In genomic region chr2:118061135-118061955, GRCh38 we compare ENCODE assay signal across 8 cellular contexts. TPM values are rescaled to one million over a fixed set of nuclear protein-coding genes. Genes with fewer than 3 reads are reported as not detected.
DNase-seq lines count a peak whose midpoint lies in the region; ATAC-seq, FAIRE-seq and TF ChIP-seq lines count a peak whose summit lies in the region.

No MANE protein-coding gene starts in this region.

- TF ChIP-seq CTCF in OCI-LY7 (conservative IDR thresholded peaks at IDR 0.05; ENCODE audit: low read length) (peak; percentile 92), fibroblast of the aortic adventitia (IDR thresholded peaks at IDR 0.05; ENCODE audit: insufficient read depth, low read length) (peak; percentile 56), smooth muscle cell (IDR thresholded peaks at IDR 0.05; ENCODE audit: borderline replicate concordance, insufficient read depth, poor library complexity, severe bottlenecking) (peak; percentile 58), kidney (IDR thresholded peaks at IDR 0.05; ENCODE audit: borderline replicate concordance, extremely low read depth, insufficient read depth) (no peak)

- no peaks in the 10 kb centered on the region for H3K27me3 ChIP-seq in smooth muscle cell (ENCODE audit: low read depth)

- H4K20me1 ChIP-seq in OCI-LY7 (ENCODE audit: insufficient read depth, low read length) (no peaks in the 10 kb centered on the region), smooth muscle cell (ENCODE audit: low read depth) (no peaks in the 10 kb centered on the region)

- peaks cover 19% of the 10 kb centered on the region for H3F3A ChIP-seq in smooth muscle cell (ENCODE audit: low read depth)

- no peak for FAIRE-seq in kidney (lab: Jason Lieb, UNC)

- H3K36me3 ChIP-seq in OCI-LY7 (ENCODE audit: insufficient read depth, low read length) (no peaks in the 10 kb centered on the region), smooth muscle cell (ENCODE audit: low read depth) (no peaks in the 10 kb centered on the region), kidney (ENCODE audit: control insufficient read depth in 1 of 2, insufficient read depth in 2 of 2, low read length in 2 of 2) (no peaks in the 10 kb centered on the region)

- H3K4me2 ChIP-seq in OCI-LY7 (ENCODE audit: low read length) (no peak overlapping the region), smooth muscle cell (peak overlapping the region; percentile 53)

- H2AFZ ChIP-seq in OCI-LY7 (ENCODE audit: low read length) (peak overlapping the region; percentile 24; the same call in 1 of the 2 replicates), smooth muscle cell (ENCODE audit: low read depth) (peak overlapping the region; percentile 10)

- CTCF ChIA-PET in OCI-LY7 (lab: Charles Lee; ENCODE audit: unreplicated experiment): interaction anchor here (0.7 to 5.6 kb wide), 3 partner anchors 10 to 29 kb away, joined by 5 to 56 read pairs (median 11); no protein-coding TSS in a partner anchor

- peak; percentile 60 for DNase-seq in AG20443 (ENCODE audit: low spot score)
- DNase-seq in OCI-LY7 (ENCODE audit: low spot score): peak; percentile 78
- DNase-seq in fibroblast of the aortic adventitia (ENCODE audit: low read depth): peak; percentile 82
- DNase-seq in smooth muscle cell (lab: John Stamatoyannopoulos, UW; ENCODE audit: unreplicated experiment): no peak
- DNase-seq in effector CD4-positive, alpha-beta T cell: no peak
- no peak for DNase-seq in kidney

- no TSS peak for BruUV-seq in OCI-LY7 (replicated peaks; lab: Mats Ljungman, UMichigan)

- H3K9me3 ChIP-seq in OCI-LY7 (ENCODE audit: low read length) (no peaks in the 10 kb centered on the region), smooth muscle cell (replicated peaks; ENCODE audit: low read depth) (no peaks in the 10 kb centered on the region), kidney (ENCODE audit: control insufficient read depth in 1 of 2, low read length in 2 of 2) (no peaks in the 10 kb centered on the region)

- H3K27ac ChIP-seq in OCI-LY7 (ENCODE audit: low read depth, low read length, poor library complexity, severe bottlenecking) (no peak overlapping the region), smooth muscle cell (ENCODE audit: low read depth) (peak overlapping the region; percentile 17), kidney (ENCODE audit: low read depth in 2 of 2, low read length in 2 of 2) (no peak overlapping the region)

- H3K4me1 ChIP-seq in OCI-LY7 (ENCODE audit: insufficient read depth, low read length, poor library complexity, severe bottlenecking) (peaks cover 47% of the 10 kb centered on the region), smooth muscle cell (ENCODE audit: low read depth) (peaks cover 3% of the 10 kb centered on the region), kidney (ENCODE audit: control insufficient read depth in 1 of 2, insufficient read depth in 1 of 2, low read depth in 1 of 2, low read length in 2 of 2) (no peaks in the 10 kb centered on the region)

- intact Hi-C loops in OCI-LY7 (cut with micrococcal nuclease; ENCODE audit: unreplicated experiment) (loop anchor here (1.0 to 2.0 kb wide), 3 partner anchors 15 to 247 kb away; partner anchors contain the start of gene DDX18), kidney (cut with DNase I) (no loop called here)

- WGBS in smooth muscle cell (ENCODE audit: low lambda C conversion rate): 71% methylated on average over 3 of the region's 4 CpGs

- H3K4me3 ChIP-seq in OCI-LY7 (ENCODE audit: low read depth, low read length, poor library complexity, severe bottlenecking): no peak overlapping the region
- no peak overlapping the region for H3K4me3 ChIP-seq in fibroblast of the aortic adventitia (ENCODE audit: low read depth, low read length)
- no peak overlapping the region for H3K4me3 ChIP-seq in smooth muscle cell
- H3K4me3 ChIP-seq in kidney (ENCODE audit: low read length in 2 of 2): no peak overlapping the region

- H3K9ac ChIP-seq in smooth muscle cell (ENCODE audit: low read depth): no peak overlapping the region
- H3K9ac ChIP-seq in kidney (ENCODE audit: low read length in 2 of 2): no peak overlapping the region

- no peaks in the 10 kb centered on the region for H3K9me2 ChIP-seq in OCI-LY7 (ENCODE audit: insufficient read depth, low read length)

- POLR2A ChIA-PET in OCI-LY7 (lab: Charles Lee): interaction anchor here (0.6 to 5.4 kb wide), 7 partner anchors 10 to 507 kb away, joined by 3 to 72 read pairs (median 4); partner anchors contain the start of gene CCDC93

- H3K79me2 ChIP-seq in OCI-LY7 (ENCODE audit: insufficient read depth, low read depth, low read length) (no peaks in the 10 kb centered on the region), smooth muscle cell (ENCODE audit: low read depth) (no peaks in the 10 kb centered on the region)

- ATAC-seq in GM18907 (IDR thresholded peaks at IDR 0.05; ENCODE audit: unreplicated experiment): peak; percentile 83
- peak; percentile 76 for ATAC-seq in HG03045 (IDR thresholded peaks at IDR 0.05; ENCODE audit: unreplicated experiment)

RNA-seq across cellular contexts. Expression of gene INSIG2, which starts 26.9 kb away (rescaled TPM):
- 3.4 and 5.9 TPM in 2 replicates for total RNA-seq in OCI-LY7 (2014; rRNA removed; shearing (Covaris generic))
- total RNA-seq in OCI-LY7 (2022) (17.4 and 21.2 TPM in 2 replicates), fibroblast of the aortic adventitia (ENCODE audit: low replicate concordance) (5.3 and 9.5 TPM in 2 replicates), smooth muscle cell (51.6 and 71.1 TPM in 2 replicates), kidney (29.0 TPM)
- polyA plus RNA-seq in smooth muscle cell (73.1 and 85.6 TPM in 2 replicates), kidney (ENCODE audit: insufficient read depth, low read depth, low replicate concordance) (18.4 TPM)

RNA-seq across cellular contexts. Expression of gene CCDC93, which starts 47.5 kb away (rescaled TPM):
- total RNA-seq in OCI-LY7 (2014; rRNA removed; shearing (Covaris generic)): 25.6 and 28.2 TPM in 2 replicates
- total RNA-seq in OCI-LY7 (2022): 50.0 and 53.8 TPM in 2 replicates
- total RNA-seq in fibroblast of the aortic adventitia (ENCODE audit: low replicate concordance): 23.9 and 30.5 TPM in 2 replicates
- total RNA-seq in smooth muscle cell: 13.2 and 17.2 TPM in 2 replicates
- polyA plus RNA-seq in smooth muscle cell: 9.5 and 15.7 TPM in 2 replicates
- 36.3 TPM for total RNA-seq in kidney
- polyA plus RNA-seq in kidney (ENCODE audit: insufficient read depth, low read depth, low replicate concordance): 6.7 TPM

Comparison
In these comparisons a context has a peak if more than half of its experiments do, and no peak if none do; other contexts are left out.
1. DNase-seq: peak in AG20443 (single experiment), OCI-LY7 (single experiment) and fibroblast of the aortic adventitia (single experiment); none in smooth muscle cell (single experiment), effector CD4-positive, alpha-beta T cell (single experiment) and kidney (single experiment).